ENCODE assay signal across 9 cellular contexts in genomic region chr22:46073683-46074504, GRCh38.
DNase-seq lines count a peak whose midpoint lies in the region; ATAC-seq and TF ChIP-seq lines count a peak whose summit lies in the region.
"Had no signal": no experiment of that assay in that cellular context is flagged by ENCODE, and none has a peak within 500 bp of the region (broad histone marks: within the 10 kb centered on the region; RNA-seq: fewer than 3 reads in every experiment).

No MANE protein-coding gene starts in this region.

- H3K9ac ChIP-seq in smooth muscle cell (ENCODE audit: low read depth) = no peak overlapping the region

- H3K27me3 ChIP-seq in heart left ventricle (no peaks in the 10 kb centered on the region), smooth muscle cell (ENCODE audit: low read depth) (peaks cover 21% of the 10 kb centered on the region)

- DNase-seq in NCI-H1105 treated with DMSO at 0.1 percent for 48 hours (lab: John Stamatoyannopoulos, UW) (peak; percentile 54), NCI-H1105 (lab: John Stamatoyannopoulos, UW) (no peak), heart left ventricle (peak; percentile 44 to 78 (median 66)), smooth muscle cell (lab: John Stamatoyannopoulos, UW; ENCODE audit: unreplicated experiment) (no peak), NCI-H1092 treated with DMSO at 0.1 percent for 48 hours (lab: John Stamatoyannopoulos, UW) (no peak), NCI-H526 (lab: John Stamatoyannopoulos, UW) (no peak)
- DNase-seq: ACHN had no signal

- peaks cover 48% of the 10 kb centered on the region for H4K20me1 ChIP-seq in smooth muscle cell (ENCODE audit: low read depth)

- H3K79me2 ChIP-seq in smooth muscle cell (ENCODE audit: low read depth) = peaks cover 3% of the 10 kb centered on the region

- H3K4me3 ChIP-seq in heart left ventricle = peak overlapping the region; percentile 69 to 97 (median 90)
- peak overlapping the region; percentile 82 for H3K4me3 ChIP-seq in smooth muscle cell

- peak; percentile 8 to 20 (median 14) for ATAC-seq in heart left ventricle
- no peak for ATAC-seq in HG03565 (IDR thresholded peaks at IDR 0.05; ENCODE audit: unreplicated experiment)

- peaks cover 0 to 25% (median 5%) of the 10 kb centered on the region in 9 donors for H3K36me3 ChIP-seq in heart left ventricle
- H3K36me3 ChIP-seq in smooth muscle cell (ENCODE audit: low read depth) = no peaks in the 10 kb centered on the region

- no peak for TF ChIP-seq POLR2A in heart left ventricle (IDR thresholded peaks at IDR 0.05)

- no peak overlapping the region for H2AFZ ChIP-seq in smooth muscle cell (ENCODE audit: low read depth)

- intact Hi-C loops in heart left ventricle (cut with DNase I) = loop anchor here in 9 of 10 donors (2.0 to 5.0 kb wide), 7 partner anchors 31 to 67 kb away; no protein-coding TSS in a partner anchor

- H3K9me3 ChIP-seq in heart left ventricle = no peaks in the 10 kb centered on the region
- H3K9me3 ChIP-seq in smooth muscle cell (replicated peaks; ENCODE audit: low read depth) = no peaks in the 10 kb centered on the region

- no peak for TF ChIP-seq CTCF in VCaP (conservative IDR thresholded peaks at IDR 0.05)
- no peak for TF ChIP-seq CTCF in heart left ventricle (IDR thresholded peaks at IDR 0.05)
- no peak for TF ChIP-seq CTCF in smooth muscle cell (IDR thresholded peaks at IDR 0.05; ENCODE audit: borderline replicate concordance, insufficient read depth, poor library complexity, severe bottlenecking)

- H3K27ac ChIP-seq in VCaP = peak overlapping the region; percentile 93
- H3K27ac ChIP-seq in heart left ventricle = peak overlapping the region; percentile 97 to 100 (median 98)
- H3K27ac ChIP-seq in smooth muscle cell (ENCODE audit: low read depth) = no peak overlapping the region

- peaks cover 6% of the 10 kb centered on the region for H3F3A ChIP-seq in smooth muscle cell (ENCODE audit: low read depth)

- H3K4me2 ChIP-seq in smooth muscle cell = peak overlapping the region; percentile 8

- H3K4me1 ChIP-seq in heart left ventricle (peaks cover 8 to 73% (median 50%) of the 10 kb centered on the region in 12 donors), smooth muscle cell (ENCODE audit: low read depth) (peaks cover 4% of the 10 kb centered on the region)

- 4 to 15% (median 9%) methylated on average over 20 to 28 of the region's 28 CpGs for WGBS in heart left ventricle, 4 donors
- 81% methylated on average over 28 of the region's 28 CpGs for WGBS in smooth muscle cell (ENCODE audit: low lambda C conversion rate)

Comparison
In these comparisons a context has a peak if more than half of its experiments do, and no peak if none do; other contexts are left out.
1. DNase-seq: peak in NCI-H1105 treated with DMSO at 0.1 percent for 48 hours (single experiment) and heart left ventricle (5 of 5); none in NCI-H1105 (single experiment), smooth muscle cell (single experiment), NCI-H1092 treated with DMSO at 0.1 percent for 48 hours (single experiment) and NCI-H526 (0 of 2).